In genomic region chr14:93085916-93086315, GRCh38 we compare ENCODE assay signal across 10 cellular contexts. TPM values are rescaled to one million over a fixed set of nuclear protein-coding genes. Genes with fewer than 3 reads are reported as not detected.
A peak's percentile ranks its signal among the peaks of the same experiment; 100 is the strongest.
DNase-seq lines count a peak whose midpoint lies in the region; ATAC-seq, FAIRE-seq and TF ChIP-seq lines count a peak whose summit lies in the region.
"Had no signal": no experiment of that assay in that cellular context is flagged by ENCODE, and none has a peak within 500 bp of the region (broad histone marks: within the 10 kb centered on the region; RNA-seq: fewer than 3 reads in every experiment).

No MANE protein-coding gene starts in this region.

- no peak for TF ChIP-seq CTCF in keratinocyte (optimal IDR thresholded peaks at IDR 0.05 in 1 of 3, IDR thresholded peaks at IDR 0.05 in 1 of 3, conservative IDR thresholded peaks at IDR 0.05 in 1 of 3; ENCODE audit: extremely low read depth in 1 of 3, insufficient read depth in 2 of 3, low read length in 3 of 3)

- peak overlapping the region; percentile 75 for H3K4me2 ChIP-seq in keratinocyte (ENCODE audit: control insufficient read depth, extremely low read depth, insufficient read depth, low read depth, low read length)

- no peak overlapping the region for H3K27ac ChIP-seq in CD4-positive, CD25-positive, alpha-beta regulatory T cell (ENCODE audit: insufficient read depth, low read length, poor library complexity, severe bottlenecking)
- H3K27ac ChIP-seq in keratinocyte (ENCODE audit: control insufficient read depth, insufficient read depth, low read length), result peak overlapping the region; percentile 89
- H3K27ac ChIP-seq: SJSA1 had no signal

- H3K4me3 ChIP-seq in CD4-positive, CD25-positive, alpha-beta regulatory T cell (ENCODE audit: low read depth, low read length), result no peak overlapping the region
- H3K4me3 ChIP-seq in keratinocyte (ENCODE audit: control insufficient read depth in 2 of 3, extremely low read depth in 1 of 3, insufficient read depth in 2 of 3, low read depth in 1 of 3, low read length in 3 of 3), result peak overlapping the region in 2 of 3 experiments; percentile 15 to 39
- H3K4me3 ChIP-seq: SJSA1 had no signal

- no peak overlapping the region for H3K4me3 Mint-ChIP-seq in CD4-positive, CD25-positive, alpha-beta regulatory T cell

- H3K27me3 Mint-ChIP-seq in CD4-positive, CD25-positive, alpha-beta regulatory T cell, result no peaks in the 10 kb centered on the region

- H3K79me2 ChIP-seq in keratinocyte (ENCODE audit: control insufficient read depth, insufficient read depth, low read length), result peaks cover 58% of the 10 kb centered on the region

- peaks cover 4 to 53% (median 25%) of the 10 kb centered on the region in 4 donors for H3K4me1 Mint-ChIP-seq in CD4-positive, CD25-positive, alpha-beta regulatory T cell

- H3K4me1 ChIP-seq in CD4-positive, CD25-positive, alpha-beta regulatory T cell (ENCODE audit: control insufficient read depth, insufficient read depth, low read length, poor library complexity, severe bottlenecking), result peaks cover 15% of the 10 kb centered on the region
- H3K4me1 ChIP-seq in keratinocyte (ENCODE audit: control insufficient read depth, extremely low read depth, insufficient read depth, low read length), result peaks cover 41% of the 10 kb centered on the region

- peaks cover 3% of the 10 kb centered on the region for H3K36me3 Mint-ChIP-seq in CD4-positive, CD25-positive, alpha-beta regulatory T cell

- ATAC-seq in CD4-positive, CD25-positive, alpha-beta regulatory T cell (ENCODE audit: low read depth in 2 of 2), result no peak
- peak; percentile 6 for ATAC-seq in HG03175 (IDR thresholded peaks at IDR 0.05; ENCODE audit: unreplicated experiment)

- H3K9ac ChIP-seq in keratinocyte (ENCODE audit: control insufficient read depth, extremely low read depth, insufficient read depth, low read length), result peak overlapping the region; percentile 78

- FAIRE-seq in keratinocyte (lab: Jason Lieb, UNC), result peak; percentile 73

- H4K20me1 ChIP-seq in keratinocyte (ENCODE audit: control insufficient read depth, extremely low read depth, insufficient read depth, low read length), result peaks cover 2% of the 10 kb centered on the region

- peak overlapping the region in 2 of 3 donors; percentile 69 to 74 for H3K27ac Mint-ChIP-seq in CD4-positive, CD25-positive, alpha-beta regulatory T cell

- H3K9me3 Mint-ChIP-seq in CD4-positive, CD25-positive, alpha-beta regulatory T cell, result peaks cover 0 to 1% (median 0%) of the 10 kb centered on the region in 7 donors

- no peaks in the 10 kb centered on the region for H3K36me3 ChIP-seq in CD4-positive, CD25-positive, alpha-beta regulatory T cell (ENCODE audit: control insufficient read depth, insufficient read depth, low read length)
- peaks cover 0 to 2% of the 10 kb centered on the region in 2 experiments for H3K36me3 ChIP-seq in keratinocyte (ENCODE audit: control insufficient read depth in 2 of 2, extremely low read depth in 1 of 2, insufficient read depth in 2 of 2, low read length in 2 of 2)
- H3K36me3 ChIP-seq: SJSA1 had no signal

- H2AFZ ChIP-seq in keratinocyte (ENCODE audit: control insufficient read depth, low read length), result no peak overlapping the region

- dilution Hi-C loops in keratinocyte (cut with MboI; ENCODE audit: extremely low pct_ligation_motif_present, low sequenced_read_pairs), result no loop called here

- no peak for DNase-seq in CD4-positive, CD25-positive, alpha-beta regulatory T cell
- peak; percentile 71 for DNase-seq in astrocyte of the hippocampus (ENCODE audit: low read depth, low spot score)
- DNase-seq in keratinocyte (ENCODE audit: low read depth, low spot score), result peak; percentile 66
- DNase-seq in NCI-H345 treated with DMSO at 0.1 percent for 48 hours (lab: John Stamatoyannopoulos, UW; ENCODE audit: unreplicated experiment), result no peak
- no peak for DNase-seq in KG1 (lab: John Stamatoyannopoulos, UW)
- no peak for DNase-seq in cerebellum (ENCODE audit: low spot score)
- DNase-seq in NCI-H2029 (lab: John Stamatoyannopoulos, UW), result no peak
- DNase-seq: DMS 273 treated with DMSO at 0.1 percent for 48 hours had no signal

- no peaks in the 10 kb centered on the region for H3K9me1 ChIP-seq in keratinocyte (ENCODE audit: control insufficient read depth, extremely low read depth, insufficient read depth, low read length)

- H3K27me3 ChIP-seq in CD4-positive, CD25-positive, alpha-beta regulatory T cell (ENCODE audit: control insufficient read depth, insufficient read depth, low read length), result no peaks in the 10 kb centered on the region
- H3K27me3 ChIP-seq in keratinocyte (ENCODE audit: control insufficient read depth, extremely low read depth, insufficient read depth, low read length), result no peaks in the 10 kb centered on the region
- H3K27me3 ChIP-seq: SJSA1 had no signal

- H3K9me3 ChIP-seq in CD4-positive, CD25-positive, alpha-beta regulatory T cell (ENCODE audit: control insufficient read depth in 2 of 2, low read length in 2 of 2), result no peaks in the 10 kb centered on the region
- H3K9me3 ChIP-seq in keratinocyte (ENCODE audit: control insufficient read depth, low read depth, low read length), result no peaks in the 10 kb centered on the region
- H3K9me3 ChIP-seq: SJSA1 had no signal

RNA-seq across cellular contexts. Expression of gene ITPK1, which starts 29.8 kb away (rescaled TPM):
- total RNA-seq in CD4-positive, CD25-positive, alpha-beta regulatory T cell, result 54.1 TPM
- 10 to 100 TPM; 19.5 to 24.5 (median 21.3) TPM for polyA plus RNA-seq in CD4-positive, CD25-positive, alpha-beta regulatory T cell
- 67.8 to 75.9 TPM (median 68.9 TPM) in 3 replicates for polyA plus RNA-seq in keratinocyte
- polyA plus RNA-seq in keratinocyte (2011; ENCODE audit: low read depth), result 25.8 TPM
- polyA plus RNA-seq in keratinocyte (2011; cell fraction: cytosol; rRNA removed), result 54.9 and 72.4 TPM in 2 replicates
- 36.1 and 43.0 TPM in 2 replicates for polyA plus RNA-seq in keratinocyte (2011; cell fraction: nucleus; rRNA removed)
- 32.1 and 64.1 TPM in 2 replicates for polyA plus RNA-seq in keratinocyte (2012; ENCODE audit: low replicate concordance)
- polyA minus RNA-seq in keratinocyte, result 153 to 330 TPM (median 164 TPM) in 3 replicates
- 59.7 TPM for polyA minus RNA-seq in keratinocyte (2011; cell fraction: cytosol; rRNA and poly(A)+ RNA removed)
- 21.7 and 45.4 TPM in 2 replicates for polyA minus RNA-seq in keratinocyte (2011; cell fraction: nucleus; rRNA and poly(A)+ RNA removed)
- 20.0 TPM for total RNA-seq in cerebellum

Comparison
In these comparisons a context has a peak if more than half of its experiments do, and no peak if none do; other contexts are left out.
1. DNase-seq: peak in astrocyte of the hippocampus (single experiment) and keratinocyte (single experiment); none in CD4-positive, CD25-positive, alpha-beta regulatory T cell (0 of 3), NCI-H345 treated with DMSO at 0.1 percent for 48 hours (single experiment), KG1 (single experiment), cerebellum (single experiment) and NCI-H2029 (single experiment).